Comparison of ENCODE assay signal across 15 cellular contexts in genomic region chr5:145824040-145824439, GRCh38.
DNase-seq lines count a peak whose midpoint lies in the region; TF ChIP-seq lines count a peak whose summit lies in the region.
"Had no signal": no experiment of that assay in that cellular context is flagged by ENCODE, and none has a peak within 500 bp of the region (broad histone marks: within the 10 kb centered on the region; RNA-seq: fewer than 3 reads in every experiment).

No MANE protein-coding gene starts in this region.

- H3K4me3 Mint-ChIP-seq in nephron progenitor cell, result no peak overlapping the region

- peaks cover 3% of the 10 kb centered on the region for H3K4me1 ChIP-seq in HEK293 (ENCODE audit: control insufficient read depth, insufficient read depth, low read length)

- H3K36me3 Mint-ChIP-seq in nephron progenitor cell (ENCODE audit: low read depth), result peaks cover 12% of the 10 kb centered on the region

- H3K27ac ChIP-seq in HEK293 (ENCODE audit: extremely low read depth, low read depth, low read length), result no peak overlapping the region
- H3K27ac ChIP-seq: C4-2B had no signal

- POLR2A ChIA-PET in HEK293 (lab: Yijun Ruan, JAX), result no interaction called here

- no peaks in the 10 kb centered on the region for H3K9me3 ChIP-seq in HEK293 (ENCODE audit: control insufficient read depth, insufficient read depth, low read depth, low read length)
- H3K9me3 ChIP-seq: HAP-1 had no signal

- no peaks in the 10 kb centered on the region for H3K9me3 Mint-ChIP-seq in nephron progenitor cell

- in situ Hi-C loops in astrocyte of the spinal cord (cut with HindIII; ENCODE audit: low sequenced_read_pairs), result no loop called here

- H3K27me3 Mint-ChIP-seq in nephron progenitor cell (ENCODE audit: low read depth, poor library complexity), result no peaks in the 10 kb centered on the region

- H3K4me3 ChIP-seq in HEK293 (ENCODE audit: low read depth, low read length) (no peak overlapping the region), astrocyte of the spinal cord (ENCODE audit: low read depth, low read length) (no peak overlapping the region)
- H3K4me3 ChIP-seq: HAP-1 had no signal

- DNase-seq in astrocyte of the spinal cord (ENCODE audit: low read depth, low spot score) (peak; percentile 47), fibroblast of peridontal ligament (ENCODE audit: extremely low read depth) (peak; percentile 47), nephron progenitor cell (no peak), NCI-H146 treated with DMSO at 0.1 percent for 48 hours (lab: John Stamatoyannopoulos, UW; ENCODE audit: unreplicated experiment) (no peak), GM19238 (ENCODE audit: insufficient read length, low spot score) (no peak), KG1 (lab: John Stamatoyannopoulos, UW) (no peak), T-helper 1 cell (no peak)
- DNase-seq: COR-L47, DMS153, NCI-H1694 treated with DMSO at 0.1 percent for 48 hours, NCI-H446 treated with DMSO at 0.1 percent for 48 hours, SHP77 treated with DMSO at 0.1 percent for 48 hours had no signal

- peak overlapping the region; percentile 64 for H3K27ac Mint-ChIP-seq in nephron progenitor cell

- CTCF ChIA-PET in HEK293 (lab: Yijun Ruan, JAX), result interaction anchor here (0.6 to 2.7 kb wide), 8 partner anchors 11 to 307 kb away, joined by 3 to 10 read pairs (median 3); no protein-coding TSS in a partner anchor

- no peaks in the 10 kb centered on the region for H3K4me1 Mint-ChIP-seq in nephron progenitor cell

- TF ChIP-seq CTCF in HEK293 (tag by site-specific recombination; IDR thresholded peaks at IDR 0.05), result no peak
- no peak for TF ChIP-seq CTCF in astrocyte of the spinal cord (IDR thresholded peaks at IDR 0.05; ENCODE audit: low read depth, low read length)
- TF ChIP-seq CTCF in nephron progenitor cell (IDR thresholded peaks at IDR 0.05), result no peak

- no peaks in the 10 kb centered on the region for H3K36me3 ChIP-seq in HEK293 (ENCODE audit: control insufficient read depth in 2 of 2, insufficient read depth in 1 of 2, low read length in 2 of 2)
- H3K36me3 ChIP-seq: HAP-1 had no signal

TF ChIP-seq in HEK293, 187 proteins besides CTCF, POLR2A, EP300 and RAD21:
- TF ChIP-seq ZNF677 (tag by site-specific recombination; IDR thresholded peaks at IDR 0.05) (peak; percentile 57; the same call in 1 of the 2 replicates), INSM2 (tag by site-specific recombination; IDR thresholded peaks at IDR 0.05) (no peak)

Comparison
In these comparisons a context has a peak if more than half of its experiments do, and no peak if none do; other contexts are left out.
1. DNase-seq: peak in astrocyte of the spinal cord (single experiment) and fibroblast of peridontal ligament (single experiment); none in nephron progenitor cell (single experiment), NCI-H146 treated with DMSO at 0.1 percent for 48 hours (single experiment), GM19238 (single experiment), KG1 (single experiment) and T-helper 1 cell (0 of 5).